In genomic region chr19:55324705-55325104, GRCh38 we compare ENCODE assay signal across 1 cellular context.
TF ChIP-seq lines count a peak whose summit lies in the region.

No MANE protein-coding gene starts in this region.

TF ChIP-seq in HepG2, 621 proteins besides CTCF, POLR2A, EP300 and RAD21:
- no peak for TF ChIP-seq NFATC3 (CRISPR knock-in tag; IDR thresholded peaks at IDR 0.05)
- TF ChIP-seq ZMAT3 (CRISPR knock-in tag; conservative IDR thresholded peaks at IDR 0.05) = no peak
- TF ChIP-seq, protein P1, sequence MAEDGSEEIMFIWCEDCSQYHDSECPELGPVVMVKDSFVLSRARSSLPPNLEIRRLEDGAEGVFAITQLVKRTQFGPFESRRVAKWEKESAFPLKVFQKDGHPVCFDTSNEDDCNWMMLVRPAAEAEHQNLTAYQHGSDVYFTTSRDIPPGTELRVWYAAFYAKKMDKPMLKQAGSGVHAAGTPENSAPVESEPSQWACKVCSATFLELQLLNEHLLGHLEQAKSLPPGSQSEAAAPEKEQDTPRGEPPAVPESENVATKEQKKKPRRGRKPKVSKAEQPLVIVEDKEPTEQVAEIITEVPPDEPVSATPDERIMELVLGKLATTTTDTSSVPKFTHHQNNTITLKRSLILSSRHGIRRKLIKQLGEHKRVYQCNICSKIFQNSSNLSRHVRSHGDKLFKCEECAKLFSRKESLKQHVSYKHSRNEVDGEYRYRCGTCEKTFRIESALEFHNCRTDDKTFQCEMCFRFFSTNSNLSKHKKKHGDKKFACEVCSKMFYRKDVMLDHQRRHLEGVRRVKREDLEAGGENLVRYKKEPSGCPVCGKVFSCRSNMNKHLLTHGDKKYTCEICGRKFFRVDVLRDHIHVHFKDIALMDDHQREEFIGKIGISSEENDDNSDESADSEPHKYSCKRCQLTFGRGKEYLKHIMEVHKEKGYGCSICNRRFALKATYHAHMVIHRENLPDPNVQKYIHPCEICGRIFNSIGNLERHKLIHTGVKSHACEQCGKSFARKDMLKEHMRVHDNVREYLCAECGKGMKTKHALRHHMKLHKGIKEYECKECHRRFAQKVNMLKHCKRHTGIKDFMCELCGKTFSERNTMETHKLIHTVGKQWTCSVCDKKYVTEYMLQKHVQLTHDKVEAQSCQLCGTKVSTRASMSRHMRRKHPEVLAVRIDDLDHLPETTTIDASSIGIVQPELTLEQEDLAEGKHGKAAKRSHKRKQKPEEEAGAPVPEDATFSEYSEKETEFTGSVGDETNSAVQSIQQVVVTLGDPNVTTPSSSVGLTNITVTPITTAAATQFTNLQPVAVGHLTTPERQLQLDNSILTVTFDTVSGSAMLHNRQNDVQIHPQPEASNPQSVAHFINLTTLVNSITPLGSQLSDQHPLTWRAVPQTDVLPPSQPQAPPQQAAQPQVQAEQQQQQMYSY (CRISPR knock-in tag; IDR thresholded peaks at IDR 0.05) = no peak
- TF ChIP-seq HOXD1 (CRISPR knock-in tag; IDR thresholded peaks at IDR 0.05) = no peak
- TF ChIP-seq ZNF484 (CRISPR knock-in tag; IDR thresholded peaks at IDR 0.05; ENCODE audit: borderline replicate concordance, low read depth) = no peak
- no peak for TF ChIP-seq ZNF17 (CRISPR knock-in tag; IDR thresholded peaks at IDR 0.05)
TF ChIP-seq in HepG2: peak in this region for 0.
